In the genomic region with DNA sequence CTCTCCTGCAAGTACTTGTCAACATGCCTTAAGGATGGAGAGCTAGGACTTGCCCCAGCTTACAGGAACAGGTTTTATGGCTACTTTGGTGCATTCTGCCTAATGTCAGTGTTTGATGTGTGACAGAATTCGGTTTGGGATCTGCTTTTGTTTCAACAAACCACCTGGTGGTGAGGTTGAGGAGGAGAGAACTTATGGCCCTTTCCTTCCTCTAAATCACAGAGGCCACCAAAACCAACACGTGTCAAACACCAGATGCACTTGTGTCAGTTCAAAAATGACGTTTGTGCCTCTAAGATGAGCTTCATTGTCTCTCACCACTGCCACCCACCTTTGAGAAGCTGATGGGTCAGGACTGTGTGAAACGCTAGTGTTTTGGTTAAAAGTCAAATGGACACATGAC, we compare ENCODE assay signal across 9 cellular contexts.
DNase-seq lines count a peak whose midpoint lies in the region; ATAC-seq and TF ChIP-seq lines count a peak whose summit lies in the region.
"Had no signal": no experiment of that assay in that cellular context is flagged by ENCODE, and none has a peak within 500 bp of the region (broad histone marks: within the 10 kb centered on the region; RNA-seq: fewer than 3 reads in every experiment).

No MANE protein-coding gene starts in this region.

- peak; percentile 64 for ATAC-seq in GM18868 (IDR thresholded peaks at IDR 0.05; ENCODE audit: unreplicated experiment)

- H3K27me3 ChIP-seq in Karpas-422 (ENCODE audit: low read length) = no peaks in the 10 kb centered on the region

- H2AFZ ChIP-seq in Karpas-422 (ENCODE audit: low read length) = no peak overlapping the region

- H3K27ac Mint-ChIP-seq in HFFc6 = peak overlapping the region; percentile 21; the same call in 1 of the 2 replicates

- H3K4me1 ChIP-seq in Karpas-422 (ENCODE audit: low read length) = peaks cover 99% of the 10 kb centered on the region

- peaks cover 6% of the 10 kb centered on the region; the same call in 1 of the 2 replicates for H3K27me3 Mint-ChIP-seq in HFFc6 (ENCODE audit: insufficient read depth)

- DNase-seq in HFFc6 (no peak), Karpas-422 (peak; percentile 84), pons (ENCODE audit: low spot score) (peak; percentile 12), islet precursor cell (no peak), OCI-M1 (lab: John Stamatoyannopoulos, UW) (no peak), Kasumi-1 (lab: John Stamatoyannopoulos, UW) (no peak)
- DNase-seq in stimulated activated CD4-positive, alpha-beta T cell treated with anti-CD3 and anti-CD28 coated beads, Interleukin-4, amount 100 ng/mL, for 4 hours = no peak

- no peak for TF ChIP-seq CTCF in HFFc6 (IDR thresholded peaks at IDR 0.05)

- peaks cover 7% of the 10 kb centered on the region for H3K36me3 Mint-ChIP-seq in HFFc6 (ENCODE audit: low read depth)

- H3K9me3 ChIP-seq in Karpas-422 (ENCODE audit: low read length) = no peaks in the 10 kb centered on the region

- H3K9me3 Mint-ChIP-seq in HFFc6 = no peaks in the 10 kb centered on the region

- H3K79me2 ChIP-seq in Karpas-422 (ENCODE audit: low read length) = peaks cover 98% of the 10 kb centered on the region

- no peak overlapping the region for H3K4me3 Mint-ChIP-seq in HFFc6

- H3K9me2 ChIP-seq in Karpas-422 (replicated peaks; ENCODE audit: insufficient read depth, low read length) = no peaks in the 10 kb centered on the region

- H3K4me1 Mint-ChIP-seq in HFFc6 (ENCODE audit: low read depth) = peaks cover 70% of the 10 kb centered on the region

- no peak overlapping the region for H3K4me3 ChIP-seq in Karpas-422 (ENCODE audit: low read length)
- H3K4me3 ChIP-seq: coronary artery had no signal

- peak overlapping the region; percentile 40 for H3K9ac ChIP-seq in Karpas-422 (ENCODE audit: low read length)

- H3K27ac ChIP-seq in Karpas-422 (ENCODE audit: low read length) = peak overlapping the region; percentile 84
- H3K27ac ChIP-seq: coronary artery had no signal

- peaks cover 6% of the 10 kb centered on the region; the same call in 1 of the 2 replicates for H4K20me1 ChIP-seq in Karpas-422 (ENCODE audit: insufficient read depth, low read depth, low read length)

- peaks cover 21% of the 10 kb centered on the region for H3K36me3 ChIP-seq in Karpas-422 (ENCODE audit: insufficient read depth, low read length)

- H3K4me2 ChIP-seq in Karpas-422 (ENCODE audit: low read depth, low read length, poor library complexity, severe bottlenecking) = peak overlapping the region; percentile 27

Comparison
In these comparisons a context has a peak if more than half of its experiments do, and no peak if none do; other contexts are left out.
1. DNase-seq: peak in Karpas-422 (single experiment) and pons (single experiment); none in HFFc6 (single experiment), islet precursor cell (single experiment), OCI-M1 (single experiment), stimulated activated CD4-positive, alpha-beta T cell treated with anti-CD3 and anti-CD28 coated beads, Interleukin-4, amount 100 ng/mL, for 4 hours (0 of 2) and Kasumi-1 (0 of 2).